ENCODE assay signal across 38 cellular contexts in genomic region chr19:51722492-51722891, GRCh38. TPM values are rescaled to one million over a fixed set of nuclear protein-coding genes. Genes with fewer than 3 reads are reported as not detected.
"Had no signal": no experiment of that assay in that cellular context is flagged by ENCODE, and none has a peak within 500 bp of the region (broad histone marks: within the 10 kb centered on the region; RNA-seq: fewer than 3 reads in every experiment).

No MANE protein-coding gene starts in this region.

- ATAC-seq: activated CD4-positive, CD25-positive, alpha-beta regulatory T cell treated with anti-CD3 and anti-CD28 coated beads, Interleukin-2, amount 50 U/mL, for 24 hours; activated CD8-positive, alpha-beta T cell treated with anti-CD3 and anti-CD28 coated beads for 36 hours; activated naive CD8-positive, alpha-beta T cell treated with anti-CD3 and anti-CD28 coated beads, Interleukin-2, amount 50 U/mL, for 24 hours; body of pancreas; effector memory CD8-positive, alpha-beta T cell; gastroesophageal sphincter; heart right ventricle; T-helper 17 cell had no signal

- H3K9me3 ChIP-seq: adrenal gland, body of pancreas, breast epithelium, esophagus squamous epithelium, gastroesophageal sphincter, heart right ventricle had no signal

- H3K27ac ChIP-seq: adrenal gland, body of pancreas, breast epithelium, cardiac muscle cell, coronary artery, dorsolateral prefrontal cortex, epithelial cell of prostate, esophagus squamous epithelium, gastroesophageal sphincter, heart right ventricle, hepatocyte, WERI-Rb-1 had no signal

- H3K4me2 ChIP-seq: hepatocyte had no signal

- H3K79me2 ChIP-seq: hepatocyte had no signal

- H2AFZ ChIP-seq: hepatocyte had no signal

- H3K4me3 ChIP-seq: adrenal gland, body of pancreas, cardiac muscle cell, coronary artery, dorsolateral prefrontal cortex, esophagus squamous epithelium, gastroesophageal sphincter, hepatocyte had no signal

- H3K36me3 ChIP-seq: adrenal gland, breast epithelium, cardiac muscle cell, esophagus squamous epithelium, gastroesophageal sphincter, heart right ventricle, WERI-Rb-1 had no signal

- DNase-seq: activated B cell treated with CpG ODN at 0.5 μM for 24 hours; activated CD4-positive, alpha-beta T cell treated with anti-CD3 and anti-CD28 coated beads for 48 hours; activated CD4-positive, alpha-beta T cell treated with anti-CD3 and anti-CD28 coated beads, Interleukin-2, amount 50 U/mL, for 1 hour; activated CD4-positive, alpha-beta T cell treated with anti-CD3 and anti-CD28 coated beads, Interleukin-2, amount 50 U/mL, for 48 hours; activated CD8-positive, alpha-beta memory T cell treated with anti-CD3 and anti-CD28 coated beads for 24 hours; activated CD8-positive, alpha-beta T cell treated with anti-CD3 and anti-CD28 coated beads for 36 hours; activated effector memory CD4-positive, alpha-beta T cell treated with anti-CD3 and anti-CD28 coated beads, Interleukin-2, amount 50 U/mL, for 16 hours; activated naive CD4-positive, alpha-beta T cell treated with anti-CD3 and anti-CD28 coated beads for 36 hours; activated naive CD8-positive, alpha-beta T cell treated with anti-CD3 and anti-CD28 coated beads for 36 hours; activated naive CD8-positive, alpha-beta T cell treated with anti-CD3 and anti-CD28 coated beads, Interleukin-2, amount 50 U/mL, for 24 hours; activated T-cell treated with anti-CD3 and anti-CD28 coated beads, Interleukin-2, amount 50 U/mL, for 1 hour; activated T-cell treated with anti-CD3 and anti-CD28 coated beads, Interleukin-2, amount 50 U/mL, for 48 hours; adrenal gland; amygdala; aorta; body of pancreas; central memory CD4-positive, alpha-beta T cell; cerebellar nuclear complex; dorsolateral prefrontal cortex; effector memory CD8-positive, alpha-beta T cell; esophagus squamous epithelium; foreskin melanocyte; heart right ventricle; T-helper 17 cell; T1000; WERI-Rb-1 had no signal

- H3K4me1 ChIP-seq: body of pancreas, breast epithelium had no signal

RNA-seq across cellular contexts. Expression of gene HAS1, which starts 1.3 kb away (rescaled TPM):
- total RNA-seq: activated B cell treated with CpG ODN at 0.5 μM for 24 hours; activated CD8-positive, alpha-beta T cell treated with anti-CD3 and anti-CD28 coated beads for 36 hours; activated naive CD4-positive, alpha-beta T cell treated with anti-CD3 and anti-CD28 coated beads for 36 hours; activated naive CD8-positive, alpha-beta T cell treated with anti-CD3 and anti-CD28 coated beads for 36 hours; activated T-helper 1 cell treated with anti-CD3 and anti-CD28 coated beads, Interleukin-12 subunit alpha, Interleukin-12 subunit beta, Interleukin-2, Interleukin-4 antibody, amounts not matched to agents 30 ng/mL and 10 ng/mL and 1 ng/mL, durations not matched to agents 14 hours and 24 hours and 36 hours; activated T-helper 2 cell treated with anti-CD3 and anti-CD28 coated beads, Interferon-gamma antibody, Interleukin-2, Interleukin-4, amounts not matched to agents 10 μg/mL and 5 μg/mL and 100 μg/mL, durations not matched to agents 14 hours and 24 hours and 36 hours; fibroblast of lung; fibroblast of villous mesenchyme; glomerular endothelial cell; T-helper 17 cell had no signal

RNA-seq across cellular contexts. Expression of gene FPR1, which starts 29.2 kb away (rescaled TPM):
- total RNA-seq: activated CD8-positive, alpha-beta T cell treated with anti-CD3 and anti-CD28 coated beads for 36 hours; activated naive CD4-positive, alpha-beta T cell treated with anti-CD3 and anti-CD28 coated beads for 36 hours; activated naive CD8-positive, alpha-beta T cell treated with anti-CD3 and anti-CD28 coated beads for 36 hours; activated T-helper 1 cell treated with anti-CD3 and anti-CD28 coated beads, Interleukin-12 subunit alpha, Interleukin-12 subunit beta, Interleukin-2, Interleukin-4 antibody, amounts not matched to agents 30 ng/mL and 10 ng/mL and 1 ng/mL, durations not matched to agents 14 hours and 24 hours and 36 hours; activated T-helper 2 cell treated with anti-CD3 and anti-CD28 coated beads, Interferon-gamma antibody, Interleukin-2, Interleukin-4, amounts not matched to agents 10 μg/mL and 5 μg/mL and 100 μg/mL, durations not matched to agents 14 hours and 24 hours and 36 hours; cardiac muscle cell; fibroblast of lung; fibroblast of villous mesenchyme; glomerular endothelial cell had no signal

RNA-seq across cellular contexts. Expression of gene FPR2, which starts 38.5 kb away (rescaled TPM):
- total RNA-seq: activated B cell treated with CpG ODN at 0.5 μM for 24 hours; activated CD8-positive, alpha-beta T cell treated with anti-CD3 and anti-CD28 coated beads for 36 hours; activated naive CD4-positive, alpha-beta T cell treated with anti-CD3 and anti-CD28 coated beads for 36 hours; activated naive CD8-positive, alpha-beta T cell treated with anti-CD3 and anti-CD28 coated beads for 36 hours; activated T-helper 1 cell treated with anti-CD3 and anti-CD28 coated beads, Interleukin-12 subunit alpha, Interleukin-12 subunit beta, Interleukin-2, Interleukin-4 antibody, amounts not matched to agents 30 ng/mL and 10 ng/mL and 1 ng/mL, durations not matched to agents 14 hours and 24 hours and 36 hours; activated T-helper 2 cell treated with anti-CD3 and anti-CD28 coated beads, Interferon-gamma antibody, Interleukin-2, Interleukin-4, amounts not matched to agents 10 μg/mL and 5 μg/mL and 100 μg/mL, durations not matched to agents 14 hours and 24 hours and 36 hours; cardiac muscle cell; fibroblast of lung; fibroblast of villous mesenchyme; glomerular endothelial cell; hepatocyte had no signal
